ENCODE assay signal across 1 cellular context in the genomic region with DNA sequence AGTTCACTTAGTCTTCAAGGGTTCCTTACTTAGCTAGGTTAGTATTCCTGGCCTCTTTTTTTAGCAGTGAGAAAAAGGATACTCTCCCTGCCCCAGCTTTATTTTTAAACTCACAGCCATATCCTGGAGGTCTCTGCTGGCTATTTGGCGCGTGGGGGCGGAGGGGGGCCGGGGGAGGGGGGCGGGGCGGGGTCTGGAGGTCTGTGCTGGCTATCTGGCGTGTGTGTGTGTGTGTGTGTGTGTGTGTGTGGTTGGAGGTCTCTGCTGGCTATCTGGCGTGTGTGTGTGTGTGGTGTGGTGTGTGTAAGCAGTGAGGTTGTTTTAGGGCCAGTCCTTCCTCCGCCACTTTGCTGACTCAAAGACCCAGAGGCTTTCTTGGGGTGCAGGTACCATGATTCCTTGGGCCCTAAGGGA.
A peak's percentile ranks its signal among the peaks of the same experiment; 100 is the strongest.
TF ChIP-seq lines count a peak whose summit lies in the region.

No MANE protein-coding gene starts in this region.

TF ChIP-seq in HEK293, 187 proteins besides CTCF, POLR2A, EP300 and RAD21 (continued from another document):
- TF ChIP-seq KLF16 (tag by site-specific recombination; IDR thresholded peaks at IDR 0.05) (no peak), ZNF600 (tag by site-specific recombination; IDR thresholded peaks at IDR 0.05) (peak; percentile 53; the same call in 1 of the 2 replicates), ZBTB48 (tag by site-specific recombination; IDR thresholded peaks at IDR 0.05) (peak; percentile 68; the same call in 1 of the 2 replicates), ZNF114 (tag by site-specific recombination; IDR thresholded peaks at IDR 0.05) (no peak), ZFP37 (tag by site-specific recombination; IDR thresholded peaks at IDR 0.05) (peak; percentile 17; the same call in 1 of the 2 replicates), ZNF341 (tag by site-specific recombination; IDR thresholded peaks at IDR 0.05; ENCODE audit: low read depth) (no peak), GLIS2 (tag by site-specific recombination; IDR thresholded peaks at IDR 0.05) (peak; percentile 26; the same call in 1 of the 2 replicates), ZNF391 (tag by site-specific recombination; IDR thresholded peaks at IDR 0.05; ENCODE audit: borderline replicate concordance, low read depth) (0 out of 2 replicates have a peak, but pooled peaks have one; percentile 19), ZEB2 (tag by site-specific recombination; IDR thresholded peaks at IDR 0.05) (peak; percentile 21; the same call in 1 of the 2 replicates), ZNF2 (tag by site-specific recombination; IDR thresholded peaks at IDR 0.05) (peak; percentile 37; the same call in 1 of the 2 replicates), ZFP69B (tag by site-specific recombination; IDR thresholded peaks at IDR 0.05) (0 out of 2 replicates have a peak, but pooled peaks have one; percentile 42), ZNF324 (tag by site-specific recombination; IDR thresholded peaks at IDR 0.05) (no peak), ZNF514 (tag by site-specific recombination; IDR thresholded peaks at IDR 0.05) (no peak), ZNF48 (tag by site-specific recombination; IDR thresholded peaks at IDR 0.05) (no peak), KLF9 (tag by site-specific recombination; IDR thresholded peaks at IDR 0.05; ENCODE audit: low read depth) (0 out of 2 replicates have a peak, but pooled peaks have one; percentile 41), ZNF785 (tag by site-specific recombination; IDR thresholded peaks at IDR 0.05) (no peak)
- TF ChIP-seq, protein P1, sequence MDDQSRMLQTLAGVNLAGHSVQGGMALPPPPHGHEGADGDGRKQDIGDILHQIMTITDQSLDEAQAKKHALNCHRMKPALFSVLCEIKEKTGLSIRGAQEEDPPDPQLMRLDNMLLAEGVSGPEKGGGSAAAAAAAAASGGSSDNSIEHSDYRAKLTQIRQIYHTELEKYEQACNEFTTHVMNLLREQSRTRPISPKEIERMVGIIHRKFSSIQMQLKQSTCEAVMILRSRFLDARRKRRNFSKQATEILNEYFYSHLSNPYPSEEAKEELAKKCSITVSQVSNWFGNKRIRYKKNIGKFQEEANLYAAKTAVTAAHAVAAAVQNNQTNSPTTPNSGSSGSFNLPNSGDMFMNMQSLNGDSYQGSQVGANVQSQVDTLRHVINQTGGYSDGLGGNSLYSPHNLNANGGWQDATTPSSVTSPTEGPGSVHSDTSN (CRISPR knock-in tag; IDR thresholded peaks at IDR 0.05), result no peak
- TF ChIP-seq, protein P2, sequence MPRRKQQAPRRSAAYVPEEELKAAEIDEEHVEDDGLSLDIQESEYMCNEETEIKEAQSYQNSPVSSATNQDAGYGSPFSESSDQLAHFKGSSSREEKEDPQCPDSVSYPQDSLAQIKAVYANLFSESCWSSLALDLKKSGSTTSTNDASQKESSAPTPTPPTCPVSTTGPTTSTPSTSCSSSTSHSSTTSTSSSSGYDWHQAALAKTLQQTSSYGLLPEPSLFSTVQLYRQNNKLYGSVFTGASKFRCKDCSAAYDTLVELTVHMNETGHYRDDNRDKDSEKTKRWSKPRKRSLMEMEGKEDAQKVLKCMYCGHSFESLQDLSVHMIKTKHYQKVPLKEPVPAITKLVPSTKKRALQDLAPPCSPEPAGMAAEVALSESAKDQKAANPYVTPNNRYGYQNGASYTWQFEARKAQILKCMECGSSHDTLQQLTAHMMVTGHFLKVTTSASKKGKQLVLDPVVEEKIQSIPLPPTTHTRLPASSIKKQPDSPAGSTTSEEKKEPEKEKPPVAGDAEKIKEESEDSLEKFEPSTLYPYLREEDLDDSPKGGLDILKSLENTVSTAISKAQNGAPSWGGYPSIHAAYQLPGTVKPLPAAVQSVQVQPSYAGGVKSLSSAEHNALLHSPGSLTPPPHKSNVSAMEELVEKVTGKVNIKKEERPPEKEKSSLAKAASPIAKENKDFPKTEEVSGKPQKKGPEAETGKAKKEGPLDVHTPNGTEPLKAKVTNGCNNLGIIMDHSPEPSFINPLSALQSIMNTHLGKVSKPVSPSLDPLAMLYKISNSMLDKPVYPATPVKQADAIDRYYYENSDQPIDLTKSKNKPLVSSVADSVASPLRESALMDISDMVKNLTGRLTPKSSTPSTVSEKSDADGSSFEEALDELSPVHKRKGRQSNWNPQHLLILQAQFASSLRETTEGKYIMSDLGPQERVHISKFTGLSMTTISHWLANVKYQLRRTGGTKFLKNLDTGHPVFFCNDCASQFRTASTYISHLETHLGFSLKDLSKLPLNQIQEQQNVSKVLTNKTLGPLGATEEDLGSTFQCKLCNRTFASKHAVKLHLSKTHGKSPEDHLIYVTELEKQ (tag by site-specific recombination; IDR thresholded peaks at IDR 0.05; ENCODE audit: borderline replicate concordance), result no peak
- TF ChIP-seq, protein P3, sequence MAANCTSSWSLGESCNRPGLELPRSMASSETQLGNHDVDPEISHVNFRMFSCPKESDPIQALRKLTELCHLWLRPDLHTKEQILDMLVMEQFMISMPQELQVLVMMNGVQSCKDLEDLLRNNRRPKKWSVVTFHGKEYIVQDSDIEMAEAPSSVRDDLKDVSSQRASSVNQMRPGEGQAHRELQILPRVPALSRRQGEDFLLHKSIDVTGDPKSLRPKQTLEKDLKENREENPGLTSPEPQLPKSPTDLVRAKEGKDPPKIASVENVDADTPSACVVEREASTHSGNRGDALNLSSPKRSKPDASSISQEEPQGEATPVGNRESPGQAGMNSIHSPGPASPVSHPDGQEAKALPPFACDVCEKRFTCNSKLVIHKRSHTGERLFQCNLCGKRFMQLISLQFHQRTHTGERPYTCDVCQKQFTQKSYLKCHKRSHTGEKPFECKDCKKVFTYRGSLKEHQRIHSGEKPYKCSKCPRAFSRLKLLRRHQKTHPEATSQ (tag by site-specific recombination; IDR thresholded peaks at IDR 0.05), result no peak
- TF ChIP-seq, protein P4, sequence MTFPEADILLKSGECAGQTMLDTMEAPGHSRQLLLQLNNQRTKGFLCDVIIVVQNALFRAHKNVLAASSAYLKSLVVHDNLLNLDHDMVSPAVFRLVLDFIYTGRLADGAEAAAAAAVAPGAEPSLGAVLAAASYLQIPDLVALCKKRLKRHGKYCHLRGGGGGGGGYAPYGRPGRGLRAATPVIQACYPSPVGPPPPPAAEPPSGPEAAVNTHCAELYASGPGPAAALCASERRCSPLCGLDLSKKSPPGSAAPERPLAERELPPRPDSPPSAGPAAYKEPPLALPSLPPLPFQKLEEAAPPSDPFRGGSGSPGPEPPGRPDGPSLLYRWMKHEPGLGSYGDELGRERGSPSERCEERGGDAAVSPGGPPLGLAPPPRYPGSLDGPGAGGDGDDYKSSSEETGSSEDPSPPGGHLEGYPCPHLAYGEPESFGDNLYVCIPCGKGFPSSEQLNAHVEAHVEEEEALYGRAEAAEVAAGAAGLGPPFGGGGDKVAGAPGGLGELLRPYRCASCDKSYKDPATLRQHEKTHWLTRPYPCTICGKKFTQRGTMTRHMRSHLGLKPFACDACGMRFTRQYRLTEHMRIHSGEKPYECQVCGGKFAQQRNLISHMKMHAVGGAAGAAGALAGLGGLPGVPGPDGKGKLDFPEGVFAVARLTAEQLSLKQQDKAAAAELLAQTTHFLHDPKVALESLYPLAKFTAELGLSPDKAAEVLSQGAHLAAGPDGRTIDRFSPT (tag by site-specific recombination; IDR thresholded peaks at IDR 0.05), result peak; percentile 54; the same call in 1 of the 2 replicates
